ENCODE assay signal across 8 cellular contexts in genomic region chr10:63819753-63820347, GRCh38.
DNase-seq lines count a peak whose midpoint lies in the region; ATAC-seq and TF ChIP-seq lines count a peak whose summit lies in the region.

No MANE protein-coding gene starts in this region.

- no peaks in the 10 kb centered on the region for H4K20me1 ChIP-seq in MM.1S (ENCODE audit: insufficient read depth, low read length)

- POLR2A ChIA-PET in WTC11 (lab: Charles Lee), result no interaction called here
- POLR2A ChIA-PET in CD4-positive, alpha-beta memory T cell (lab: Charles Lee; ENCODE audit: partially characterized antibody), result no interaction called here

- no peak overlapping the region for H3K9ac ChIP-seq in MM.1S (ENCODE audit: low read length)

- no peaks in the 10 kb centered on the region for H3K9me2 ChIP-seq in MM.1S (replicated peaks; ENCODE audit: insufficient read depth, low read length)

- H3K27ac Mint-ChIP-seq in WTC11, result no peak overlapping the region
- H3K27ac Mint-ChIP-seq in glutamatergic neuron (ENCODE audit: unreplicated experiment), result no peak overlapping the region
- no peak overlapping the region for H3K27ac Mint-ChIP-seq in CD4-positive, alpha-beta memory T cell

- H3K4me3 Mint-ChIP-seq in WTC11 (no peak overlapping the region), glutamatergic neuron (ENCODE audit: unreplicated experiment) (no peak overlapping the region)
- H3K4me3 Mint-ChIP-seq in CD4-positive, alpha-beta memory T cell, result no peak overlapping the region

- H3K9me3 ChIP-seq in MM.1S (replicated peaks; ENCODE audit: insufficient read depth, low read length) (no peaks in the 10 kb centered on the region), psoas muscle (peaks cover 10% of the 10 kb centered on the region)
- no peaks in the 10 kb centered on the region for H3K9me3 ChIP-seq in CD4-positive, alpha-beta memory T cell (ENCODE audit: control insufficient read depth in 1 of 2, low read length in 2 of 2)

- H2AFZ ChIP-seq in MM.1S (ENCODE audit: low read length), result no peak overlapping the region

- no peaks in the 10 kb centered on the region for H3F3A ChIP-seq in MM.1S (ENCODE audit: insufficient read depth, low read length)

- H3K4me2 ChIP-seq in MM.1S (ENCODE audit: low read depth, low read length), result no peak overlapping the region

- no peaks in the 10 kb centered on the region for H3K79me2 ChIP-seq in MM.1S (ENCODE audit: low read length)

- CTCF ChIA-PET in WTC11 (lab: Charles Lee), result interaction anchor here (0.6 to 1.7 kb wide), 14 partner anchors 9 to 653 kb away, joined by 3 to 18 read pairs (median 4); no protein-coding TSS in a partner anchor
- CTCF ChIA-PET in CD4-positive, alpha-beta memory T cell (lab: Charles Lee; ENCODE audit: partially characterized antibody), result interaction anchor here (1.2 to 1.6 kb wide), 2 partner anchors 15 to 47 kb away, joined by 3 to 5 read pairs; no protein-coding TSS in a partner anchor

- H3K27me3 Mint-ChIP-seq in WTC11 (ENCODE audit: low read depth) (no peaks in the 10 kb centered on the region), glutamatergic neuron (ENCODE audit: unreplicated experiment) (no peaks in the 10 kb centered on the region)
- peaks cover 18 to 24% of the 10 kb centered on the region in 2 donors for H3K27me3 Mint-ChIP-seq in CD4-positive, alpha-beta memory T cell

- DNase-seq in activated effector memory CD4-positive, alpha-beta T cell treated with anti-CD3 and anti-CD28 coated beads, Interleukin-2, amount 50 U/mL, for 16 hours, result peak; percentile 64
- DNase-seq in activated effector memory CD4-positive, alpha-beta T cell treated with Interleukin-2 at 50 U/mL for 16 hours, result no peak
- DNase-seq in MM.1S, result peak; percentile 16
- DNase-seq in WTC11 (ENCODE audit: low spot score), result peak; percentile 74
- peak; percentile 84 for DNase-seq in glutamatergic neuron
- peak; percentile 63 to 75 for DNase-seq in psoas muscle
- no peak for DNase-seq in CD4-positive, alpha-beta memory T cell

- H3K4me1 Mint-ChIP-seq in WTC11, result no peaks in the 10 kb centered on the region
- H3K4me1 Mint-ChIP-seq in glutamatergic neuron (ENCODE audit: low read depth, unreplicated experiment), result peaks cover 4% of the 10 kb centered on the region
- H3K4me1 Mint-ChIP-seq in CD4-positive, alpha-beta memory T cell, result no peaks in the 10 kb centered on the region

- intact Hi-C loops in psoas muscle (cut with DNase I), result loop anchor here in 1 of 2 donors (5.0 to 10.0 kb wide), 2 partner anchors 603 to 655 kb away; no protein-coding TSS in a partner anchor
- intact Hi-C loops in CD4-positive, alpha-beta memory T cell (cut with micrococcal nuclease), result no loop called here

- H3K27ac ChIP-seq in MM.1S (ENCODE audit: low read length) (no peak overlapping the region), psoas muscle (no peak overlapping the region)
- no peak overlapping the region for H3K27ac ChIP-seq in CD4-positive, alpha-beta memory T cell (ENCODE audit: low read depth, low read length)

- H3K36me3 Mint-ChIP-seq in WTC11 (no peaks in the 10 kb centered on the region), glutamatergic neuron (ENCODE audit: unreplicated experiment) (peaks cover 9% of the 10 kb centered on the region)
- no peaks in the 10 kb centered on the region for H3K36me3 Mint-ChIP-seq in CD4-positive, alpha-beta memory T cell

- H3K9me3 Mint-ChIP-seq in WTC11 (peaks cover 8% of the 10 kb centered on the region), glutamatergic neuron (ENCODE audit: unreplicated experiment) (peaks cover 2% of the 10 kb centered on the region)
- H3K9me3 Mint-ChIP-seq in CD4-positive, alpha-beta memory T cell, result peaks cover 0 to 4% (median 0%) of the 10 kb centered on the region in 8 donors

- 0 to 2% (median 2%) methylated on average over 3 of the region's 3 CpGs for WGBS in psoas muscle, 3 donors

- peak; percentile 72 for TF ChIP-seq CTCF in MM.1S (IDR thresholded peaks at IDR 0.05; ENCODE audit: low read length)
- TF ChIP-seq CTCF in WTC11 (IDR thresholded peaks at IDR 0.05), result peak; percentile 69
- TF ChIP-seq CTCF in glutamatergic neuron (IDR thresholded peaks at IDR 0.05; ENCODE audit: partially characterized antibody, unreplicated experiment), result peak; percentile 92
- peak; percentile 68 for TF ChIP-seq CTCF in psoas muscle (IDR thresholded peaks at IDR 0.05)

- H3K36me3 ChIP-seq in MM.1S (replicated peaks; ENCODE audit: insufficient read depth, low read length) (no peaks in the 10 kb centered on the region), psoas muscle (ENCODE audit: insufficient read depth in 1 of 2, low read depth in 1 of 2) (no peaks in the 10 kb centered on the region)
- H3K36me3 ChIP-seq in CD4-positive, alpha-beta memory T cell (ENCODE audit: insufficient read depth, low read length), result no peaks in the 10 kb centered on the region

- ATAC-seq in WTC11 (peak; percentile 46), psoas muscle (no peak), HG03439 (IDR thresholded peaks at IDR 0.05; ENCODE audit: unreplicated experiment) (no peak)

- H3K27me3 ChIP-seq in MM.1S (replicated peaks; ENCODE audit: insufficient read depth, low read length), result no peaks in the 10 kb centered on the region
- peaks cover 0 to 1% (median 0%) of the 10 kb centered on the region in 3 donors for H3K27me3 ChIP-seq in psoas muscle (ENCODE audit: insufficient read depth in 3 of 3, low read length in 2 of 3)
- no peaks in the 10 kb centered on the region for H3K27me3 ChIP-seq in CD4-positive, alpha-beta memory T cell (ENCODE audit: insufficient read depth, low read length)

- H3K4me3 ChIP-seq in MM.1S (ENCODE audit: low read length) (no peak overlapping the region), psoas muscle (no peak overlapping the region)
- no peak overlapping the region for H3K4me3 ChIP-seq in CD4-positive, alpha-beta memory T cell (ENCODE audit: low read length in 2 of 2)

- no peaks in the 10 kb centered on the region for H3K4me1 ChIP-seq in MM.1S (ENCODE audit: low read length)
- H3K4me1 ChIP-seq in psoas muscle, result no peaks in the 10 kb centered on the region
- no peaks in the 10 kb centered on the region for H3K4me1 ChIP-seq in CD4-positive, alpha-beta memory T cell (ENCODE audit: insufficient read depth, low read length)

TF ChIP-seq in WTC11, 78 proteins besides CTCF, POLR2A, EP300 and RAD21:
- TF ChIP-seq MLX (CRISPR knock-in tag; IDR thresholded peaks at IDR 0.05) (no peak), GRHL2 (CRISPR knock-in tag; IDR thresholded peaks at IDR 0.05; ENCODE audit: insufficient replicate concordance, severe bottlenecking) (no peak)

Comparison
In these comparisons a context has a peak if more than half of its experiments do, and no peak if none do; other contexts are left out.
1. DNase-seq: peak in activated effector memory CD4-positive, alpha-beta T cell treated with anti-CD3 and anti-CD28 coated beads, Interleukin-2, amount 50 U/mL, for 16 hours (single experiment), MM.1S (single experiment), WTC11 (single experiment), glutamatergic neuron (single experiment) and psoas muscle (2 of 2); none in activated effector memory CD4-positive, alpha-beta T cell treated with Interleukin-2 at 50 U/mL for 16 hours (single experiment) and CD4-positive, alpha-beta memory T cell (0 of 5).
2. Peak in every context shown above with its lines, with median percentiles within 50 percentile points of each other: CTCF ChIP-seq.